ENCODE assay signal across 1 cellular context in the genomic region with DNA sequence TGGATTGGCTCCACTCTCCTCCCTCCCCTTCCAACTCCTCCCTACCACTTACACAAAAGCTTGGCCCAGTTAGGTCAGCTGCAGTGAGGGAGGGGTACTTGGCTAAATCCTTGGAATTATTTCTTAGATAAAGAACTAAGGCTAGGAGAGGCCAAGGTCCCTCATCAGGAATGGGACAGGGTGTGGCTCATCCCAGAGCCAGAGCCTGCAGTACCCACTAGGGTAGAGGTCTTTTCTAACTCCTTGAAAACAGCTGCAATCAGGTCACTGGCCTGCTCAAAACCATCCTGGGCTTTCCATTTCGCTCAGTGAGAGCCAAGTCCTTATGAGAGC.
TF ChIP-seq lines count a peak whose summit lies in the region.

No MANE protein-coding gene starts in this region.

TF ChIP-seq in GM23338, 12 proteins besides CTCF, POLR2A, EP300 and RAD21 (continued from another document):
- no peak for TF ChIP-seq REST (IDR thresholded peaks at IDR 0.05; ENCODE audit: unreplicated experiment)
